Comparison of ENCODE assay signal across 1 cellular context in genomic region chr6:75118925-75119515, GRCh38.
TF ChIP-seq lines count a peak whose summit lies in the region.

No MANE protein-coding gene starts in this region.

TF ChIP-seq in HCT116, 20 proteins besides CTCF, POLR2A, EP300 and RAD21 (continued from another document):
- TF ChIP-seq POLR2AphosphoS5 (IDR thresholded peaks at IDR 0.05; ENCODE audit: low read depth, low read length) (no peak), SRF (IDR thresholded peaks at IDR 0.05; ENCODE audit: low read depth) (no peak), JUND (IDR thresholded peaks at IDR 0.05) (no peak), EZH2phosphoT487 (IDR thresholded peaks at IDR 0.05; ENCODE audit: borderline replicate concordance) (no peak), REST (IDR thresholded peaks at IDR 0.05; ENCODE audit: low read depth) (no peak), ZNF274 (IDR thresholded peaks at IDR 0.05; ENCODE audit: low read depth, low read length) (no peak), FOSL1 (IDR thresholded peaks at IDR 0.05; ENCODE audit: low read depth) (no peak), CEBPB (IDR thresholded peaks at IDR 0.05; ENCODE audit: low read depth) (no peak), ATF3 (IDR thresholded peaks at IDR 0.05) (no peak), EGR1 (IDR thresholded peaks at IDR 0.05; ENCODE audit: low read depth) (no peak), CBX3 (IDR thresholded peaks at IDR 0.05; ENCODE audit: low read depth) (no peak), ZFX (IDR thresholded peaks at IDR 0.05) (no peak), EZH2 (IDR thresholded peaks at IDR 0.05) (no peak), YY1 (IDR thresholded peaks at IDR 0.05; ENCODE audit: extremely low read depth, insufficient replicate concordance, low read depth, low read length) (no peak)
- TF ChIP-seq, protein P1, sequence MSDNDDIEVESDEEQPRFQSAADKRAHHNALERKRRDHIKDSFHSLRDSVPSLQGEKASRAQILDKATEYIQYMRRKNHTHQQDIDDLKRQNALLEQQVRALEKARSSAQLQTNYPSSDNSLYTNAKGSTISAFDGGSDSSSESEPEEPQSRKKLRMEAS (IDR thresholded peaks at IDR 0.05): no peak
